Comparison of ENCODE assay signal across 1 cellular context in the genomic region with DNA sequence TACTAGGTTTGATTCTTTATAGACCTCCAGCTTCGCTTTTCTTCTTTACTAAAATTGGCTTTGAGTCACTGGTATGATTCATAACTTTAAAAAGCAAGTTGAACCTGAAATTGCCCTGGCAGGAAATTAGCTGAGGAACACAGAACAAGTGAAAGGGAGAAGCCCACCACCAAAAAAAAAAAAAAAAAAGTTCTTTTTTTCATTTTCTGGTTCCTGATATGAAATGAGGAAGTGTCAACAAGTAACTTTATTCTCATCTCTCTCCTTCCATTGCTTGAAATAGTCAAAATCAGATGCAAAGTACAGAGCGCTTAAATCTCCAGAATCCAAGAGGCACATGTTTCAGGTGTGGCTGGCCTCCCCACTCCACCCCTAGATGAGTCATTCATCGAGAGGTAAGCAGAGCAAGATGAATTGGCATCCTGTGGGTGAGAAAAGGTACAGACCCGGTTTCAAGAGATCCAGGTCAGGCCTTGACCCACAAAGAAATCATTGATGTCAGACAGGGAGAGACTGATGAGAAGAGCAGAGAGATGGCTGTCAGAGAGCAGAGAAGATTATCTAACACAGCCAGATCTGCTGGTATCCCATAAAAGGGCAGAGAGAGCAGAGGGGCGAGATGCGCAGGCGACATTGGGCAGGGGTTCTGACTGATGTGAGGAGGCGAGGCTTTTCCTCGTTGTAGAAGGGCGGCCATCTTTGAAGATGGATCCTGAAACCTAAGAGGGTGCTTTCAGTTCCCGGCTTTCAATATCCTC.
TF ChIP-seq lines count a peak whose summit lies in the region.

No MANE protein-coding gene starts in this region.

TF ChIP-seq in K562, 482 proteins besides CTCF, POLR2A, EP300 and RAD21 (continued from another document and continues in another):
- TF ChIP-seq, protein P1, sequence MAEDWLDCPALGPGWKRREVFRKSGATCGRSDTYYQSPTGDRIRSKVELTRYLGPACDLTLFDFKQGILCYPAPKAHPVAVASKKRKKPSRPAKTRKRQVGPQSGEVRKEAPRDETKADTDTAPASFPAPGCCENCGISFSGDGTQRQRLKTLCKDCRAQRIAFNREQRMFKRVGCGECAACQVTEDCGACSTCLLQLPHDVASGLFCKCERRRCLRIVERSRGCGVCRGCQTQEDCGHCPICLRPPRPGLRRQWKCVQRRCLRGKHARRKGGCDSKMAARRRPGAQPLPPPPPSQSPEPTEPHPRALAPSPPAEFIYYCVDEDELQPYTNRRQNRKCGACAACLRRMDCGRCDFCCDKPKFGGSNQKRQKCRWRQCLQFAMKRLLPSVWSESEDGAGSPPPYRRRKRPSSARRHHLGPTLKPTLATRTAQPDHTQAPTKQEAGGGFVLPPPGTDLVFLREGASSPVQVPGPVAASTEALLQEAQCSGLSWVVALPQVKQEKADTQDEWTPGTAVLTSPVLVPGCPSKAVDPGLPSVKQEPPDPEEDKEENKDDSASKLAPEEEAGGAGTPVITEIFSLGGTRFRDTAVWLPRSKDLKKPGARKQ (CRISPR knock-in tag; IDR thresholded peaks at IDR 0.05): no peak
- TF ChIP-seq SPI1 (IDR thresholded peaks at IDR 0.05; ENCODE audit: borderline replicate concordance, low read depth, low read length) (peak; percentile 77), POU5F1 (IDR thresholded peaks at IDR 0.05; ENCODE audit: borderline replicate concordance, low read depth, low read length, partially characterized antibody) (no peak), NRF1 (conservative IDR thresholded peaks at IDR 0.05 in 1 of 2, IDR thresholded peaks at IDR 0.05 in 1 of 2) (peak; percentile 80 to 85), ZC3H8 (IDR thresholded peaks at IDR 0.05) (no peak), RHOXF2B (CRISPR knock-in tag; conservative IDR thresholded peaks at IDR 0.05) (no peak), ZNF23 (CRISPR knock-in tag; IDR thresholded peaks at IDR 0.05) (no peak), BCOR (IDR thresholded peaks at IDR 0.05) (no peak), ZNF696 (CRISPR knock-in tag; conservative IDR thresholded peaks at IDR 0.05) (no peak), JUN (IDR thresholded peaks at IDR 0.05; ENCODE audit: borderline replicate concordance, low read depth, low read length) (no peak), JUN (CRISPR knock-in tag; IDR thresholded peaks at IDR 0.05; ENCODE audit: borderline replicate concordance) (no peak), ZNF551 (CRISPR knock-in tag; IDR thresholded peaks at IDR 0.05) (no peak), THRAP3 (IDR thresholded peaks at IDR 0.05; ENCODE audit: borderline replicate concordance) (no peak), MEF2D (tag; conservative IDR thresholded peaks at IDR 0.05; ENCODE audit: low read depth) (no peak), KAT2B (IDR thresholded peaks at IDR 0.05; ENCODE audit: low read depth, low read length) (no peak), POLR2AphosphoS5 (IDR thresholded peaks at IDR 0.05; ENCODE audit: control insufficient read depth, insufficient read depth, low read depth, low read length) (no peak), PTRF (tag; IDR thresholded peaks at IDR 0.05) (no peak), ZBTB1 (CRISPR knock-in tag; IDR thresholded peaks at IDR 0.05; ENCODE audit: borderline replicate concordance, low read depth) (no peak), ZBED1 (IDR thresholded peaks at IDR 0.05) (no peak), MBD2 (IDR thresholded peaks at IDR 0.05; ENCODE audit: borderline replicate concordance, low read depth) (no peak), RBM22 (IDR thresholded peaks at IDR 0.05; ENCODE audit: low read depth, low read length, poor library complexity, severe bottlenecking) (no peak), BCL6 (CRISPR knock-in tag; IDR thresholded peaks at IDR 0.05) (no peak), ZNF232 (CRISPR knock-in tag; IDR thresholded peaks at IDR 0.05) (no peak), SMARCA4 (IDR thresholded peaks at IDR 0.05) (no peak), CREM (IDR thresholded peaks at IDR 0.05; ENCODE audit: low read depth) (no peak), ZNF717 (CRISPR knock-in tag; IDR thresholded peaks at IDR 0.05) (no peak), ZKSCAN8 (CRISPR knock-in tag; IDR thresholded peaks at IDR 0.05) (no peak)
- TF ChIP-seq, protein P2, sequence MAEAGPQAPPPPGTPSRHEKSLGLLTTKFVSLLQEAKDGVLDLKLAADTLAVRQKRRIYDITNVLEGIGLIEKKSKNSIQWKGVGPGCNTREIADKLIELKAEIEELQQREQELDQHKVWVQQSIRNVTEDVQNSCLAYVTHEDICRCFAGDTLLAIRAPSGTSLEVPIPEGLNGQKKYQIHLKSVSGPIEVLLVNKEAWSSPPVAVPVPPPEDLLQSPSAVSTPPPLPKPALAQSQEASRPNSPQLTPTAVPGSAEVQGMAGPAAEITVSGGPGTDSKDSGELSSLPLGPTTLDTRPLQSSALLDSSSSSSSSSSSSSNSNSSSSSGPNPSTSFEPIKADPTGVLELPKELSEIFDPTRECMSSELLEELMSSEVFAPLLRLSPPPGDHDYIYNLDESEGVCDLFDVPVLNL (CRISPR knock-in tag; IDR thresholded peaks at IDR 0.05; ENCODE audit: low read depth): no peak
- TF ChIP-seq, protein P3, sequence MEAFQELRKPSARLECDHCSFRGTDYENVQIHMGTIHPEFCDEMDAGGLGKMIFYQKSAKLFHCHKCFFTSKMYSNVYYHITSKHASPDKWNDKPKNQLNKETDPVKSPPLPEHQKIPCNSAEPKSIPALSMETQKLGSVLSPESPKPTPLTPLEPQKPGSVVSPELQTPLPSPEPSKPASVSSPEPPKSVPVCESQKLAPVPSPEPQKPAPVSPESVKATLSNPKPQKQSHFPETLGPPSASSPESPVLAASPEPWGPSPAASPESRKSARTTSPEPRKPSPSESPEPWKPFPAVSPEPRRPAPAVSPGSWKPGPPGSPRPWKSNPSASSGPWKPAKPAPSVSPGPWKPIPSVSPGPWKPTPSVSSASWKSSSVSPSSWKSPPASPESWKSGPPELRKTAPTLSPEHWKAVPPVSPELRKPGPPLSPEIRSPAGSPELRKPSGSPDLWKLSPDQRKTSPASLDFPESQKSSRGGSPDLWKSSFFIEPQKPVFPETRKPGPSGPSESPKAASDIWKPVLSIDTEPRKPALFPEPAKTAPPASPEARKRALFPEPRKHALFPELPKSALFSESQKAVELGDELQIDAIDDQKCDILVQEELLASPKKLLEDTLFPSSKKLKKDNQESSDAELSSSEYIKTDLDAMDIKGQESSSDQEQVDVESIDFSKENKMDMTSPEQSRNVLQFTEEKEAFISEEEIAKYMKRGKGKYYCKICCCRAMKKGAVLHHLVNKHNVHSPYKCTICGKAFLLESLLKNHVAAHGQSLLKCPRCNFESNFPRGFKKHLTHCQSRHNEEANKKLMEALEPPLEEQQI (IDR thresholded peaks at IDR 0.05): no peak
- TF ChIP-seq, protein P4, sequence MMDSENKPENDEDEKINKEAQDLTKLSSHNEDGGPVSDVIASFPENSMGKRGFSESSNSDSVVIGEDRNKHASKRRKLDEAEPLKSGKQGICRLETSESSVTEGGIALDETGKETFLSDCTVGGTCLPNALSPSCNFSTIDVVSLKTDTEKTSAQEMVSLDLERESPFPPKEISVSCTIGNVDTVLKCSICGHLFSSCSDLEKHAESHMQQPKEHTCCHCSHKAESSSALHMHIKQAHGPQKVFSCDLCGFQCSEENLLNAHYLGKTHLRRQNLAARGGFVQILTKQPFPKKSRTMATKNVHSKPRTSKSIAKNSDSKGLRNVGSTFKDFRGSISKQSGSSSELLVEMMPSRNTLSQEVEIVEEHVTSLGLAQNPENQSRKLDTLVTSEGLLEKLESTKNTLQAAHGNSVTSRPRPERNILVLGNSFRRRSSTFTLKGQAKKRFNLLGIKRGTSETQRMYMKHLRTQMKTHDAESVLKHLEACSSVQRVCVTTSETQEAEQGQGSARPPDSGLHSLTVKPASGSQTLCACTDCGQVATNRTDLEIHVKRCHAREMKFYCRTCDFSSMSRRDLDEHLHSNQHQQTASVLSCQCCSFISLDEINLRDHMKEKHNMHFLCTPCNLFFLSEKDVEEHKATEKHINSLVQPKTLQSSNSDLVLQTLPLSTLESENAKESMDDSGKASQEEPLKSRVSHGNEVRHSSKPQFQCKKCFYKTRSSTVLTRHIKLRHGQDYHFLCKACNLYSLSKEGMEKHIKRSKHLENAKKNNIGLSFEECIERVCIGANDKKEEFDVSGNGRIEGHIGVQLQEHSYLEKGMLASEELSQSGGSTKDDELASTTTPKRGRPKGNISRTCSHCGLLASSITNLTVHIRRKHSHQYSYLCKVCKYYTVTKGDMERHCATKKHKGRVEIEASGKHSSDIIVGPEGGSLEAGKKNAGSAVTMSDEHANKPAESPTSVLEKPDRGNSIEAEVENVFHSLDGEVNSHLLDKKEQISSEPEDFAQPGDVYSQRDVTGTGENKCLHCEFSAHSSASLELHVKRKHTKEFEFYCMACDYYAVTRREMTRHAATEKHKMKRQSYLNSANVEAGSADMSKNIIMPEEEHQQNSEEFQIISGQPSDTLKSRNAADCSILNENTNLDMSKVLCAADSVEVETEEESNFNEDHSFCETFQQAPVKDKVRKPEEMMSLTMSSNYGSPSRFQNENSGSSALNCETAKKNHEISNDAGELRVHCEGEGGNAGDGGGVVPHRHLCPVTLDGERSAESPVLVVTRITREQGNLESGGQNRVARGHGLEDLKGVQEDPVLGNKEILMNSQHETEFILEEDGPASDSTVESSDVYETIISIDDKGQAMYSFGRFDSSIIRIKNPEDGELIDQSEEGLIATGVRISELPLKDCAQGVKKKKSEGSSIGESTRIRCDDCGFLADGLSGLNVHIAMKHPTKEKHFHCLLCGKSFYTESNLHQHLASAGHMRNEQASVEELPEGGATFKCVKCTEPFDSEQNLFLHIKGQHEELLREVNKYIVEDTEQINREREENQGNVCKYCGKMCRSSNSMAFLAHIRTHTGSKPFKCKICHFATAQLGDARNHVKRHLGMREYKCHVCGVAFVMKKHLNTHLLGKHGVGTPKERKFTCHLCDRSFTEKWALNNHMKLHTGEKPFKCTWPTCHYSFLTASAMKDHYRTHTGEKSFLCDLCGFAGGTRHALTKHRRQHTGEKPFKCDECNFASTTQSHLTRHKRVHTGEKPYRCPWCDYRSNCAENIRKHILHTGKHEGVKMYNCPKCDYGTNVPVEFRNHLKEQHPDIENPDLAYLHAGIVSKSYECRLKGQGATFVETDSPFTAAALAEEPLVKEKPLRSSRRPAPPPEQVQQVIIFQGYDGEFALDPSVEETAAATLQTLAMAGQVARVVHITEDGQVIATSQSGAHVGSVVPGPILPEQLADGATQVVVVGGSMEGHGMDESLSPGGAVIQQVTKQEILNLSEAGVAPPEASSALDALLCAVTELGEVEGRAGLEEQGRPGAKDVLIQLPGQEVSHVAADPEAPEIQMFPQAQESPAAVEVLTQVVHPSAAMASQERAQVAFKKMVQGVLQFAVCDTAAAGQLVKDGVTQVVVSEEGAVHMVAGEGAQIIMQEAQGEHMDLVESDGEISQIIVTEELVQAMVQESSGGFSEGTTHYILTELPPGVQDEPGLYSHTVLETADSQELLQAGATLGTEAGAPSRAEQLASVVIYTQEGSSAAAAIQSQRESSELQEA (IDR thresholded peaks at IDR 0.05; ENCODE audit: low read depth): no peak
- TF ChIP-seq, protein P5, sequence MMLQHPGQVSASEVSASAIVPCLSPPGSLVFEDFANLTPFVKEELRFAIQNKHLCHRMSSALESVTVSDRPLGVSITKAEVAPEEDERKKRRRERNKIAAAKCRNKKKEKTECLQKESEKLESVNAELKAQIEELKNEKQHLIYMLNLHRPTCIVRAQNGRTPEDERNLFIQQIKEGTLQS (IDR thresholded peaks at IDR 0.05): peak; percentile 47; the same call in 1 of the 2 replicates
- TF ChIP-seq, protein P5 (CRISPR knock-in tag; conservative IDR thresholded peaks at IDR 0.05): no peak
- TF ChIP-seq, protein P6, sequence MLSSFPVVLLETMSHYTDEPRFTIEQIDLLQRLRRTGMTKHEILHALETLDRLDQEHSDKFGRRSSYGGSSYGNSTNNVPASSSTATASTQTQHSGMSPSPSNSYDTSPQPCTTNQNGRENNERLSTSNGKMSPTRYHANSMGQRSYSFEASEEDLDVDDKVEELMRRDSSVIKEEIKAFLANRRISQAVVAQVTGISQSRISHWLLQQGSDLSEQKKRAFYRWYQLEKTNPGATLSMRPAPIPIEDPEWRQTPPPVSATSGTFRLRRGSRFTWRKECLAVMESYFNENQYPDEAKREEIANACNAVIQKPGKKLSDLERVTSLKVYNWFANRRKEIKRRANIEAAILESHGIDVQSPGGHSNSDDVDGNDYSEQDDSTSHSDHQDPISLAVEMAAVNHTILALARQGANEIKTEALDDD (IDR thresholded peaks at IDR 0.05): no peak
- TF ChIP-seq, protein P7, sequence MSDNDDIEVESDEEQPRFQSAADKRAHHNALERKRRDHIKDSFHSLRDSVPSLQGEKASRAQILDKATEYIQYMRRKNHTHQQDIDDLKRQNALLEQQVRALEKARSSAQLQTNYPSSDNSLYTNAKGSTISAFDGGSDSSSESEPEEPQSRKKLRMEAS (CRISPR knock-in tag; IDR thresholded peaks at IDR 0.05): no peak
- TF ChIP-seq, protein P8, sequence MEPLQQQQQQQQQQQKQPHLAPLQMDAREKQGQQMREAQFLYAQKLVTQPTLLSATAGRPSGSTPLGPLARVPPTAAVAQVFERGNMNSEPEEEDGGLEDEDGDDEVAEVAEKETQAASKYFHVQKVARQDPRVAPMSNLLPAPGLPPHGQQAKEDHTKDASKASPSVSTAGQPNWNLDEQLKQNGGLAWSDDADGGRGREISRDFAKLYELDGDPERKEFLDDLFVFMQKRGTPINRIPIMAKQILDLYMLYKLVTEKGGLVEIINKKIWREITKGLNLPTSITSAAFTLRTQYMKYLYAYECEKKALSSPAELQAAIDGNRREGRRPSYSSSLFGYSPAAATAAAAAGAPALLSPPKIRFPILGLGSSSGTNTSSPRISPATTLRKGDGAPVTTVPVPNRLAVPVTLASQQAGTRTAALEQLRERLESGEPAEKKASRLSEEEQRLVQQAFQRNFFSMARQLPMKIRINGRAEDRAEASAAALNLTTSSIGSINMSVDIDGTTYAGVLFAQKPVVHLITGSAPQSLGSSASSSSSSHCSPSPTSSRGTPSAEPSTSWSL (CRISPR knock-in tag; IDR thresholded peaks at IDR 0.05; ENCODE audit: borderline replicate concordance): no peak
- TF ChIP-seq, protein P9, sequence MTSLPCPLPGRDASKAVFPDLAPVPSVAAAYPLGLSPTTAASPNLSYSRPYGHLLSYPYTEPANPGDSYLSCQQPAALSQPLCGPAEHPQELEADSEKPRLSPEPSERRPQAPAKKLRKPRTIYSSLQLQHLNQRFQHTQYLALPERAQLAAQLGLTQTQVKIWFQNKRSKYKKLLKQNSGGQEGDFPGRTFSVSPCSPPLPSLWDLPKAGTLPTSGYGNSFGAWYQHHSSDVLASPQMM (CRISPR knock-in tag; IDR thresholded peaks at IDR 0.05): no peak
